1 cellular context compared by ENCODE assay signal in genomic region chr2:210003394-210003793, GRCh38.
TF ChIP-seq lines count a peak whose summit lies in the region.

No MANE protein-coding gene starts in this region.

TF ChIP-seq in HepG2, 621 proteins besides CTCF, POLR2A, EP300 and RAD21 (continued from another document):
- TF ChIP-seq, protein P1, sequence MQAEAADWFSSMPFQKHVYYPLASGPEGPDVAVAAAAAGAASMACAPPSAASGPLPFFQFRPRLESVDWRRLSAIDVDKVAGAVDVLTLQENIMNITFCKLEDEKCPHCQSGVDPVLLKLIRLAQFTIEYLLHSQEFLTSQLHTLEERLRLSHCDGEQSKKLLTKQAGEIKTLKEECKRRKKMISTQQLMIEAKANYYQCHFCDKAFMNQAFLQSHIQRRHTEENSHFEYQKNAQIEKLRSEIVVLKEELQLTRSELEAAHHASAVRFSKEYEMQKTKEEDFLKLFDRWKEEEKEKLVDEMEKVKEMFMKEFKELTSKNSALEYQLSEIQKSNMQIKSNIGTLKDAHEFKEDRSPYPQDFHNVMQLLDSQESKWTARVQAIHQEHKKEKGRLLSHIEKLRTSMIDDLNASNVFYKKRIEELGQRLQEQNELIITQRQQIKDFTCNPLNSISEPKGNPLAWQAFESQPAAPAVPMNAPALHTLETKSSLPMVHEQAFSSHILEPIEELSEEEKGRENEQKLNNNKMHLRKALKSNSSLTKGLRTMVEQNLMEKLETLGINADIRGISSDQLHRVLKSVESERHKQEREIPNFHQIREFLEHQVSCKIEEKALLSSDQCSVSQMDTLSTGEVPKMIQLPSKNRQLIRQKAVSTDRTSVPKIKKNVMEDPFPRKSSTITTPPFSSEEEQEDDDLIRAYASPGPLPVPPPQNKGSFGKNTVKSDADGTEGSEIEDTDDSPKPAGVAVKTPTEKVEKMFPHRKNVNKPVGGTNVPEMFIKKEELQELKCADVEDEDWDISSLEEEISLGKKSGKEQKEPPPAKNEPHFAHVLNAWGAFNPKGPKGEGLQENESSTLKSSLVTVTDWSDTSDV (CRISPR knock-in tag; IDR thresholded peaks at IDR 0.05), result no peak
- no peak for TF ChIP-seq TRIM24 (CRISPR knock-in tag; IDR thresholded peaks at IDR 0.05)
- TF ChIP-seq HDAC1 (CRISPR knock-in tag; IDR thresholded peaks at IDR 0.05), result no peak
- 0 out of 2 replicates have a peak, but pooled peaks have one; percentile 0 for TF ChIP-seq ARNTL (CRISPR knock-in tag; IDR thresholded peaks at IDR 0.05)
- TF ChIP-seq, protein P2, sequence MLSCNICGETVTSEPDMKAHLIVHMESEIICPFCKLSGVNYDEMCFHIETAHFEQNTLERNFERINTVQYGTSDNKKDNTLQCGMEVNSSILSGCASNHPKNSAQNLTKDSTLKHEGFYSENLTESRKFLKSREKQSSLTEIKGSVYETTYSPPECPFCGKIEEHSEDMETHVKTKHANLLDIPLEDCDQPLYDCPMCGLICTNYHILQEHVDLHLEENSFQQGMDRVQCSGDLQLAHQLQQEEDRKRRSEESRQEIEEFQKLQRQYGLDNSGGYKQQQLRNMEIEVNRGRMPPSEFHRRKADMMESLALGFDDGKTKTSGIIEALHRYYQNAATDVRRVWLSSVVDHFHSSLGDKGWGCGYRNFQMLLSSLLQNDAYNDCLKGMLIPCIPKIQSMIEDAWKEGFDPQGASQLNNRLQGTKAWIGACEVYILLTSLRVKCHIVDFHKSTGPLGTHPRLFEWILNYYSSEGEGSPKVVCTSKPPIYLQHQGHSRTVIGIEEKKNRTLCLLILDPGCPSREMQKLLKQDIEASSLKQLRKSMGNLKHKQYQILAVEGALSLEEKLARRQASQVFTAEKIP (CRISPR knock-in tag; IDR thresholded peaks at IDR 0.05; ENCODE audit: borderline replicate concordance), result no peak
- no peak for TF ChIP-seq NFKBIZ (CRISPR knock-in tag; IDR thresholded peaks at IDR 0.05)
- TF ChIP-seq THYN1 (CRISPR knock-in tag; IDR thresholded peaks at IDR 0.05; ENCODE audit: borderline replicate concordance, low read depth), result 0 out of 2 replicates have a peak, but pooled peaks have one; percentile 3
- TF ChIP-seq NONO (IDR thresholded peaks at IDR 0.05), result no peak
- TF ChIP-seq NONO (CRISPR knock-in tag; conservative IDR thresholded peaks at IDR 0.05), result 0 out of 2 replicates have a peak, but pooled peaks have one; percentile 18
- TF ChIP-seq ZKSCAN8 (CRISPR knock-in tag; IDR thresholded peaks at IDR 0.05; ENCODE audit: borderline replicate concordance), result no peak
- TF ChIP-seq, protein P3, sequence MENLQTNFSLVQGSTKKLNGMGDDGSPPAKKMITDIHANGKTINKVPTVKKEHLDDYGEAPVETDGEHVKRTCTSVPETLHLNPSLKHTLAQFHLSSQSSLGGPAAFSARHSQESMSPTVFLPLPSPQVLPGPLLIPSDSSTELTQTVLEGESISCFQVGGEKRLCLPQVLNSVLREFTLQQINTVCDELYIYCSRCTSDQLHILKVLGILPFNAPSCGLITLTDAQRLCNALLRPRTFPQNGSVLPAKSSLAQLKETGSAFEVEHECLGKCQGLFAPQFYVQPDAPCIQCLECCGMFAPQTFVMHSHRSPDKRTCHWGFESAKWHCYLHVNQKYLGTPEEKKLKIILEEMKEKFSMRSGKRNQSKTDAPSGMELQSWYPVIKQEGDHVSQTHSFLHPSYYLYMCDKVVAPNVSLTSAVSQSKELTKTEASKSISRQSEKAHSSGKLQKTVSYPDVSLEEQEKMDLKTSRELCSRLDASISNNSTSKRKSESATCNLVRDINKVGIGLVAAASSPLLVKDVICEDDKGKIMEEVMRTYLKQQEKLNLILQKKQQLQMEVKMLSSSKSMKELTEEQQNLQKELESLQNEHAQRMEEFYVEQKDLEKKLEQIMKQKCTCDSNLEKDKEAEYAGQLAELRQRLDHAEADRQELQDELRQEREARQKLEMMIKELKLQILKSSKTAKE (CRISPR knock-in tag; IDR thresholded peaks at IDR 0.05; ENCODE audit: borderline replicate concordance), result no peak
- no peak for TF ChIP-seq ZNF20 (CRISPR knock-in tag; IDR thresholded peaks at IDR 0.05)
- no peak for TF ChIP-seq ZBTB7A (CRISPR knock-in tag; IDR thresholded peaks at IDR 0.05)
- TF ChIP-seq ZNF781 (CRISPR knock-in tag; IDR thresholded peaks at IDR 0.05; ENCODE audit: borderline replicate concordance, not compliant biosample characterization), result no peak
- no peak for TF ChIP-seq KAT8 (CRISPR knock-in tag; IDR thresholded peaks at IDR 0.05)
- no peak for TF ChIP-seq ZNF790 (CRISPR knock-in tag; IDR thresholded peaks at IDR 0.05; ENCODE audit: borderline replicate concordance)
TF ChIP-seq in HepG2: peak in this region for 4.
